ENCODE assay signal across 32 cellular contexts in the genomic region with DNA sequence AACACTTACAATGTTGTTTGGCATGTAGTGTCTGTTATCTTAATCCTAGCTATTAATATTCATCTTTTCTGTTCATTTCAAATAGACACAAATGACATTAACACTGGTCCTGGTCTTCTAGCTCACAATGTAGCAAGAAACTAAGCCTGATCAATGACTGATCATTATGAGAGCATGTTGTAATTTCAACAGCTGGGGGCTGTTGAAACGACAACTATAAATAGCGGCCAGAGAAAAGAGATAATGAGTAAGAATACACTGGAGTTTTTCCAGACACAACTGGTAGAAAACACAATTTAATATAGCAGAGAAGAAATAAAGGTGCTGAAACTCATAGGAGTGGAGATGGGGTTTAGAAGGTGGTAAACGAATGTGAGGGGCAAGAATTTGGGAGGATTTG.
"Had no signal": no experiment of that assay in that cellular context is flagged by ENCODE, and none has a peak within 500 bp of the region (broad histone marks: within the 10 kb centered on the region; RNA-seq: fewer than 3 reads in every experiment).

No MANE protein-coding gene starts in this region.

- H3K27ac ChIP-seq: adrenal gland, ascending aorta, body of pancreas, brain microvascular endothelial cell, breast epithelium, cardiac muscle cell had no signal

- H3K36me3 ChIP-seq: adrenal gland, ascending aorta, brain microvascular endothelial cell, breast epithelium, cardiac muscle cell had no signal

- H3K4me3 ChIP-seq: adrenal gland, ascending aorta, body of pancreas, breast epithelium, cardiac muscle cell had no signal

- H3K27me3 ChIP-seq: adrenal gland, ascending aorta, body of pancreas, brain microvascular endothelial cell, breast epithelium, cardiac muscle cell had no signal

- DNase-seq: activated effector memory CD4-positive, alpha-beta T cell treated with anti-CD3 and anti-CD28 coated beads, Interleukin-2, amount 50 U/mL, for 16 hours; activated effector memory CD4-positive, alpha-beta T cell treated with Interleukin-2 at 50 U/mL for 16 hours; activated gamma-delta T cell; activated gamma-delta T cell treated with Interleukin-2 at 50 U/mL for 16 hours; activated naive CD4-positive, alpha-beta T cell; activated naive CD4-positive, alpha-beta T cell treated with anti-CD3 and anti-CD28 coated beads for 36 hours; activated naive CD4-positive, alpha-beta T cell treated with anti-CD3 and anti-CD28 coated beads, Interleukin-2, amount 10 ng/mL, durations not matched to agents 7 days and 5 days; activated naive CD4-positive, alpha-beta T cell treated with anti-CD3 and anti-CD28 coated beads, Interleukin-2, amount 50 U/mL, for 16 hours; activated naive CD4-positive, alpha-beta T cell treated with Interleukin-2 at 50 U/mL for 16 hours; activated naive CD8-positive, alpha-beta T cell treated with anti-CD3 and anti-CD28 coated beads for 36 hours; activated naive CD8-positive, alpha-beta T cell treated with anti-CD3 and anti-CD28 coated beads, Interleukin-2, amount 10 ng/mL, durations not matched to agents 7 days and 5 days; activated naive CD8-positive, alpha-beta T cell treated with anti-CD3 and anti-CD28 coated beads, Interleukin-2, amount 50 U/mL, for 24 hours; activated T-cell treated with anti-CD3 and anti-CD28 coated beads, Interleukin-2, amount 50 U/mL, for 1 hour; activated T-cell treated with anti-CD3 and anti-CD28 coated beads, Interleukin-2, amount 50 U/mL, for 24 hours; activated T-cell treated with anti-CD3 and anti-CD28 coated beads, Interleukin-2, amount 50 U/mL, for 4 hours; activated T-cell treated with anti-CD3 and anti-CD28 coated beads, Interleukin-2, amount 50 U/mL, for 48 hours; activated T-cell treated with anti-CD3 and anti-CD28 coated beads, Interleukin-2, amount 50 U/mL, for 72 hours; adrenal gland; amniotic stem cell; amygdala; anterior cingulate cortex; aorta; body of pancreas; brain microvascular endothelial cell; caudate nucleus; central memory CD4-positive, alpha-beta T cell; cerebellar nuclear complex had no signal

- ATAC-seq: activated naive CD4-positive, alpha-beta T cell treated with anti-CD3 and anti-CD28 coated beads, Interleukin-2, amount 50 U/mL, for 72 hours; activated naive CD8-positive, alpha-beta T cell treated with anti-CD3 and anti-CD28 coated beads, Interleukin-2, amount 50 U/mL, for 24 hours; activated T-cell treated with anti-CD3 and anti-CD28 coated beads, Interleukin-2, amount 50 U/mL, for 4 hours; activated T-cell treated with anti-CD3 and anti-CD28 coated beads, Interleukin-2, amount 50 U/mL, for 72 hours; activated T-helper 17 cell treated with anti-CD3 and anti-CD28 coated beads, Interleukin-2, amount 50 U/mL, for 72 hours; body of pancreas had no signal

- H3K9me3 ChIP-seq: adrenal gland, ascending aorta, body of pancreas, breast epithelium had no signal

- H3K4me1 ChIP-seq: adrenal gland, ascending aorta, breast epithelium had no signal
